ENCODE assay signal across 21 cellular contexts in genomic region chr9:91146391-91147019, GRCh38.
DNase-seq lines count a peak whose midpoint lies in the region; FAIRE-seq and TF ChIP-seq lines count a peak whose summit lies in the region.
"Had no signal": no experiment of that assay in that cellular context is flagged by ENCODE, and none has a peak within 500 bp of the region (broad histone marks: within the 10 kb centered on the region; RNA-seq: fewer than 3 reads in every experiment).

No MANE protein-coding gene starts in this region.

- no peaks in the 10 kb centered on the region for H3K79me2 ChIP-seq in neural progenitor cell (ENCODE audit: low read depth)

- H2AFZ ChIP-seq in neural progenitor cell (replicated peaks) = no peak overlapping the region
- H2AFZ ChIP-seq: GM23248 had no signal

- H3K4me1 ChIP-seq in neural progenitor cell (peaks cover 29% of the 10 kb centered on the region), kidney (ENCODE audit: control insufficient read depth in 1 of 2, insufficient read depth in 1 of 2, low read depth in 1 of 2, low read length in 2 of 2) (no peaks in the 10 kb centered on the region)
- H3K4me1 ChIP-seq: A549, colonic mucosa, right lobe of liver had no signal

- H3K27ac ChIP-seq in neural progenitor cell (no peak overlapping the region), kidney (ENCODE audit: low read depth in 2 of 2, low read length in 2 of 2) (no peak overlapping the region)
- H3K27ac ChIP-seq: A549, colonic mucosa, gastroesophageal sphincter, GM23248, right lobe of liver, SK-N-MC, tibial nerve had no signal

- peak overlapping the region; percentile 98 for H3K27ac Mint-ChIP-seq in activated CD4-positive, alpha-beta T cell treated with anti-CD3 and anti-CD28 coated beads, Interleukin-2, amount 10 ng/mL, durations not matched to agents 24 days and 14 days
- peak overlapping the region; percentile 90 for H3K27ac Mint-ChIP-seq in activated naive CD8-positive, alpha-beta T cell treated with anti-CD3 and anti-CD28 coated beads for 36 hours
- H3K27ac Mint-ChIP-seq in neural progenitor cell = peak overlapping the region; percentile 72
- H3K27ac Mint-ChIP-seq: CD8-positive, alpha-beta T cell had no signal

- H3F3A ChIP-seq in neural progenitor cell (ENCODE audit: low read depth) = peaks cover 12% of the 10 kb centered on the region

- intact Hi-C loops in activated CD4-positive, alpha-beta T cell treated with anti-CD3 and anti-CD28 coated beads, Interleukin-2, amount 10 ng/mL, durations not matched to agents 24 days and 14 days (cut with micrococcal nuclease) = loop anchor here (1.0 to 5.0 kb wide), 3 partner anchors 15 to 164 kb away; no protein-coding TSS in a partner anchor
- intact Hi-C loops in kidney (cut with DNase I) = no loop called here

- H3K9me3 ChIP-seq in neural progenitor cell (ENCODE audit: low read depth) = no peaks in the 10 kb centered on the region
- H3K9me3 ChIP-seq in kidney (ENCODE audit: control insufficient read depth in 1 of 2, low read length in 2 of 2) = no peaks in the 10 kb centered on the region
- H3K9me3 ChIP-seq: colonic mucosa, right lobe of liver had no signal

- H3K4me3 ChIP-seq in neural progenitor cell (no peak overlapping the region), kidney (ENCODE audit: low read length in 2 of 2) (no peak overlapping the region)
- H3K4me3 ChIP-seq: A549, colonic mucosa, gastroesophageal sphincter, GM23248, right lobe of liver, SK-N-MC, tibial nerve had no signal

- peaks cover 65% of the 10 kb centered on the region for H3K36me3 Mint-ChIP-seq in activated CD4-positive, alpha-beta T cell treated with anti-CD3 and anti-CD28 coated beads, Interleukin-2, amount 10 ng/mL, durations not matched to agents 24 days and 14 days (ENCODE audit: low read depth)
- H3K36me3 Mint-ChIP-seq in activated naive CD8-positive, alpha-beta T cell treated with anti-CD3 and anti-CD28 coated beads for 36 hours = peaks cover 28% of the 10 kb centered on the region
- no peaks in the 10 kb centered on the region for H3K36me3 Mint-ChIP-seq in neural progenitor cell
- H3K36me3 Mint-ChIP-seq: CD8-positive, alpha-beta T cell had no signal

- no peaks in the 10 kb centered on the region for H3K36me3 ChIP-seq in neural progenitor cell
- H3K36me3 ChIP-seq in kidney (ENCODE audit: control insufficient read depth in 1 of 2, insufficient read depth in 2 of 2, low read length in 2 of 2) = no peaks in the 10 kb centered on the region
- H3K36me3 ChIP-seq: colonic mucosa, gastroesophageal sphincter, right lobe of liver, tibial nerve had no signal

- DNase-seq in activated CD4-positive, alpha-beta T cell treated with anti-CD3 and anti-CD28 coated beads, Interleukin-2, amount 10 ng/mL, durations not matched to agents 24 days and 14 days = peak; percentile 73
- no peak for DNase-seq in activated CD4-positive, alpha-beta T cell treated with anti-CD3 and anti-CD28 coated beads, Interleukin-2, amount 50 U/mL, for 1 hour
- DNase-seq in MV-4-11 (lab: John Stamatoyannopoulos, UW) (peak; percentile 46), neural progenitor cell (ENCODE audit: low spot score) (no peak), kidney (no peak), NCI-H2029 (lab: John Stamatoyannopoulos, UW) (no peak), AML-193 (lab: John Stamatoyannopoulos, UW) (no peak)
- no peak for DNase-seq in activated naive CD8-positive, alpha-beta T cell treated with anti-CD3 and anti-CD28 coated beads for 36 hours
- DNase-seq: aorta; CD8-positive, alpha-beta T cell; colonic mucosa; GM23248; KBM-7; NCI-H146; NCI-H446 treated with DMSO at 0.1 percent for 48 hours; right lobe of liver; stimulated activated CD4-positive, alpha-beta T cell treated with anti-CD3 and anti-CD28 coated beads, Interleukin-1b, Interleukin-23, amount 100 ng/mL, for 48 hours had no signal

- H3K27me3 ChIP-seq in neural progenitor cell = no peaks in the 10 kb centered on the region
- H3K27me3 ChIP-seq: colonic mucosa, gastroesophageal sphincter, right lobe of liver, tibial nerve had no signal

- H3K4me2 ChIP-seq in neural progenitor cell = peak overlapping the region; percentile 40
- H3K4me2 ChIP-seq: A549 had no signal

- H3K9ac ChIP-seq in neural progenitor cell = no peak overlapping the region
- H3K9ac ChIP-seq in kidney (ENCODE audit: low read length in 2 of 2) = no peak overlapping the region
- H3K9ac ChIP-seq: GM23248 had no signal

- FAIRE-seq in kidney (lab: Jason Lieb, UNC) = no peak
- FAIRE-seq: A549 had no signal

- TF ChIP-seq CTCF in neural progenitor cell (IDR thresholded peaks at IDR 0.05) = no peak
- no peak for TF ChIP-seq CTCF in kidney (IDR thresholded peaks at IDR 0.05; ENCODE audit: borderline replicate concordance, extremely low read depth, insufficient read depth)

- peaks cover 75% of the 10 kb centered on the region for H3K4me1 Mint-ChIP-seq in activated CD4-positive, alpha-beta T cell treated with anti-CD3 and anti-CD28 coated beads, Interleukin-2, amount 10 ng/mL, durations not matched to agents 24 days and 14 days
- H3K4me1 Mint-ChIP-seq in activated naive CD8-positive, alpha-beta T cell treated with anti-CD3 and anti-CD28 coated beads for 36 hours = peaks cover 45% of the 10 kb centered on the region
- peaks cover 12% of the 10 kb centered on the region for H3K4me1 Mint-ChIP-seq in neural progenitor cell

- no peaks in the 10 kb centered on the region for H4K20me1 ChIP-seq in neural progenitor cell (ENCODE audit: low read depth)

- peaks cover 15% of the 10 kb centered on the region for H3K9me3 Mint-ChIP-seq in activated CD4-positive, alpha-beta T cell treated with anti-CD3 and anti-CD28 coated beads, Interleukin-2, amount 10 ng/mL, durations not matched to agents 24 days and 14 days
- H3K9me3 Mint-ChIP-seq in activated naive CD8-positive, alpha-beta T cell treated with anti-CD3 and anti-CD28 coated beads for 36 hours = peaks cover 23% of the 10 kb centered on the region
- H3K9me3 Mint-ChIP-seq in neural progenitor cell = peaks cover 6% of the 10 kb centered on the region

- H3K27me3 Mint-ChIP-seq in activated CD4-positive, alpha-beta T cell treated with anti-CD3 and anti-CD28 coated beads, Interleukin-2, amount 10 ng/mL, durations not matched to agents 24 days and 14 days = no peaks in the 10 kb centered on the region
- no peaks in the 10 kb centered on the region for H3K27me3 Mint-ChIP-seq in activated naive CD8-positive, alpha-beta T cell treated with anti-CD3 and anti-CD28 coated beads for 36 hours
- no peaks in the 10 kb centered on the region for H3K27me3 Mint-ChIP-seq in neural progenitor cell (ENCODE audit: insufficient read depth, low read depth)

- peak overlapping the region; percentile 34 for H3K4me3 Mint-ChIP-seq in activated CD4-positive, alpha-beta T cell treated with anti-CD3 and anti-CD28 coated beads, Interleukin-2, amount 10 ng/mL, durations not matched to agents 24 days and 14 days
- no peak overlapping the region for H3K4me3 Mint-ChIP-seq in activated naive CD8-positive, alpha-beta T cell treated with anti-CD3 and anti-CD28 coated beads for 36 hours
- H3K4me3 Mint-ChIP-seq in neural progenitor cell = no peak overlapping the region
- H3K4me3 Mint-ChIP-seq: CD8-positive, alpha-beta T cell had no signal

Comparison
In these comparisons a context has a peak if more than half of its experiments do, and no peak if none do; other contexts are left out.
1. DNase-seq: peak in activated CD4-positive, alpha-beta T cell treated with anti-CD3 and anti-CD28 coated beads, Interleukin-2, amount 10 ng/mL, durations not matched to agents 24 days and 14 days (single experiment) and MV-4-11 (single experiment); none in activated CD4-positive, alpha-beta T cell treated with anti-CD3 and anti-CD28 coated beads, Interleukin-2, amount 50 U/mL, for 1 hour (single experiment), activated naive CD8-positive, alpha-beta T cell treated with anti-CD3 and anti-CD28 coated beads for 36 hours (single experiment), neural progenitor cell (single experiment), kidney (single experiment), NCI-H2029 (single experiment) and AML-193 (0 of 2).
2. Peak in every context shown above with its lines, with median percentiles within 50 percentile points of each other: H3K27ac Mint-ChIP-seq.